Comparison of ENCODE assay signal across 2 cellular contexts in the genomic region with DNA sequence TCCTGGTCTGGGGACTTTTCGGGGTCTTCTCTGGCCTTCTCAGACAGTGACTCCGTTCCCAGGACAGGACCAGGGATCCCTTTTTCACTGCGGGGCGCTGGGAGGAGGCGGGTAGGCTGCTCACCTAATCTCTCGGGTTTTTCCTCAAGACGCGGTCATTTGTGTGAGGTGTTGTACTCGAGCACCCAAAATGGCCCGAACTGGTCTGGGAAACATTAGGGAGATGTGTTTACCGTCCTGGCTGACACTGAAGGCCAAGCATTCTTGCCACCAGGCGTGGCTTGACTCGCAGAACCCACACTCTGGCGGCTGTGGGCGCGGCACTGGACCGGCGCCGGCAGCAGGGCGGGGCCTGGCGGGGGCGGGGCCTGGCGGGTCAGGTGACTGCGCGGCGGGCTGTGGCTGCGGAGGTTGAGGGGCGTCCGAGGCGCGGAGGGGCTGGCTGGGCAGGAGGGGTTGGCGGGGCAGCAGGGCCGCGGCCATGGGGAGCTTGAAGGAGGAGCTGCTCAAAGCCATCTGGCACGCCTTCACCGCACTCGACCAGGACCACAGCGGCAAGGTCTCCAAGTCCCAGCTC.
TF ChIP-seq lines count a peak whose summit lies in the region.

Gene SWAP70, plus strand, starts transcription at position 379 of the 577 bp plus-strand sequence. Its CDS starts 103 bp downstream, at position 482.

TF ChIP-seq in HEK293, 187 proteins besides CTCF, POLR2A, EP300 and RAD21:
- TF ChIP-seq ZBTB10 (tag by site-specific recombination; IDR thresholded peaks at IDR 0.05) (0 out of 2 replicates have a peak, but pooled peaks have one; percentile 21), ZNF335 (tag by site-specific recombination; conservative IDR thresholded peaks at IDR 0.05) (peak; percentile 63; the same call in 1 of the 2 replicates), KLF9 (tag by site-specific recombination; IDR thresholded peaks at IDR 0.05; ENCODE audit: low read depth) (0 out of 2 replicates have a peak, but pooled peaks have one; percentile 29), ZBTB8A (tag by site-specific recombination; IDR thresholded peaks at IDR 0.05) (peak; percentile 86), KLF16 (tag by site-specific recombination; IDR thresholded peaks at IDR 0.05) (0 out of 2 replicates have a peak, but pooled peaks have one; percentile 50), SP3 (tag by site-specific recombination; IDR thresholded peaks at IDR 0.05) (no peak; the same call in 1 of the 2 replicates), PBX3 (CRISPR knock-in tag; IDR thresholded peaks at IDR 0.05) (peak; percentile 70; the same call in 1 of the 2 replicates), GLIS2 (tag by site-specific recombination; IDR thresholded peaks at IDR 0.05) (no peak), ZNF184 (tag by site-specific recombination; IDR thresholded peaks at IDR 0.05) (no peak), PATZ1 (tag by site-specific recombination; IDR thresholded peaks at IDR 0.05) (0 out of 2 replicates have a peak, but pooled peaks have one; percentile 55), ZNF677 (tag by site-specific recombination; IDR thresholded peaks at IDR 0.05) (no peak), PRDM10 (tag by site-specific recombination; IDR thresholded peaks at IDR 0.05) (peak; percentile 35; the same call in 1 of the 2 replicates), ZNF354C (tag by site-specific recombination; IDR thresholded peaks at IDR 0.05; ENCODE audit: borderline replicate concordance, low read depth) (no peak)
- TF ChIP-seq, protein P1, sequence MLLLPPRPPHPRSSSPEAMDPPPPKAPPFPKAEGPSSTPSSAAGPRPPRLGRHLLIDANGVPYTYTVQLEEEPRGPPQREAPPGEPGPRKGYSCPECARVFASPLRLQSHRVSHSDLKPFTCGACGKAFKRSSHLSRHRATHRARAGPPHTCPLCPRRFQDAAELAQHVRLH (tag by site-specific recombination; IDR thresholded peaks at IDR 0.05), result no peak

TF ChIP-seq in GM12878, 131 proteins besides CTCF, POLR2A, EP300 and RAD21 (continued from another document and continues in another):
- TF ChIP-seq CEBPZ (IDR thresholded peaks at IDR 0.05; ENCODE audit: low read depth, low read length), result no peak
- no peak for TF ChIP-seq CEBPB (IDR thresholded peaks at IDR 0.05; ENCODE audit: borderline replicate concordance in 1 of 2, low read depth in 2 of 2, low read length in 2 of 2)
- peak; percentile 86 for TF ChIP-seq PML (IDR thresholded peaks at IDR 0.05; ENCODE audit: low read length)
- TF ChIP-seq BCL11A (IDR thresholded peaks at IDR 0.05; ENCODE audit: low read depth, low read length), result no peak
- TF ChIP-seq YY1 (IDR thresholded peaks at IDR 0.05; ENCODE audit: low read depth, low read length), result 0 out of 2 replicates have a peak, but pooled peaks have one; percentile 15
- TF ChIP-seq, protein P2, sequence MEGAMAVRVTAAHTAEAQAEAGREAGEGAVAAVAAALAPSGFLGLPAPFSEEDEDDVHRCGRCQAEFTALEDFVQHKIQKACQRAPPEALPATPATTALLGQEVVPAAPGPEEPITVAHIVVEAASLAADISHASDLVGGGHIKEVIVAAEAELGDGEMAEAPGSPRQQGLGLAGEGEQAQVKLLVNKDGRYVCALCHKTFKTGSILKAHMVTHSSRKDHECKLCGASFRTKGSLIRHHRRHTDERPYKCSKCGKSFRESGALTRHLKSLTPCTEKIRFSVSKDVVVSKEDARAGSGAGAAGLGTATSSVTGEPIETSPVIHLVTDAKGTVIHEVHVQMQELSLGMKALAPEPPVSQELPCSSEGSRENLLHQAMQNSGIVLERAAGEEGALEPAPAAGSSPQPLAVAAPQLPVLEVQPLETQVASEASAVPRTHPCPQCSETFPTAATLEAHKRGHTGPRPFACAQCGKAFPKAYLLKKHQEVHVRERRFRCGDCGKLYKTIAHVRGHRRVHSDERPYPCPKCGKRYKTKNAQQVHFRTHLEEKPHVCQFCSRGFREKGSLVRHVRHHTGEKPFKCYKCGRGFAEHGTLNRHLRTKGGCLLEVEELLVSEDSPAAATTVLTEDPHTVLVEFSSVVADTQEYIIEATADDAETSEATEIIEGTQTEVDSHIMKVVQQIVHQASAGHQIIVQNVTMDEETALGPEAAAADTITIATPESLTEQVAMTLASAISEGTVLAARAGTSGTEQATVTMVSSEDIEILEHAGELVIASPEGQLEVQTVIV (IDR thresholded peaks at IDR 0.05; ENCODE audit: borderline replicate concordance, partially characterized antibody), result no peak
- no peak; a peak in 1 of 4 replicates for TF ChIP-seq IKZF2 (IDR thresholded peaks at IDR 0.05)
- 0 out of 4 replicates have a peak, but pooled peaks of 1 of the 2 experiments have one; percentile 11 for TF ChIP-seq SRF (IDR thresholded peaks at IDR 0.05; ENCODE audit: low read depth in 2 of 2, low read length in 2 of 2)
- peak; percentile 80 for TF ChIP-seq POLR2AphosphoS5 (IDR thresholded peaks at IDR 0.05; ENCODE audit: low read length)
- TF ChIP-seq ZNF24 (IDR thresholded peaks at IDR 0.05), result no peak
- TF ChIP-seq, protein P3, sequence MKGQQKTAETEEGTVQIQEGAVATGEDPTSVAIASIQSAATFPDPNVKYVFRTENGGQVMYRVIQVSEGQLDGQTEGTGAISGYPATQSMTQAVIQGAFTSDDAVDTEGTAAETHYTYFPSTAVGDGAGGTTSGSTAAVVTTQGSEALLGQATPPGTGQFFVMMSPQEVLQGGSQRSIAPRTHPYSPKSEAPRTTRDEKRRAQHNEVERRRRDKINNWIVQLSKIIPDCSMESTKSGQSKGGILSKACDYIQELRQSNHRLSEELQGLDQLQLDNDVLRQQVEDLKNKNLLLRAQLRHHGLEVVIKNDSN (IDR thresholded peaks at IDR 0.05; ENCODE audit: borderline replicate concordance, extremely low read length, insufficient read depth, low read depth, low read length), result peak; percentile 61
- TF ChIP-seq FOXK2 (IDR thresholded peaks at IDR 0.05), result no peak
- no peak; the same call in 1 of the 2 replicates for TF ChIP-seq RUNX3 (IDR thresholded peaks at IDR 0.05; ENCODE audit: low read length)
- TF ChIP-seq, protein P4, sequence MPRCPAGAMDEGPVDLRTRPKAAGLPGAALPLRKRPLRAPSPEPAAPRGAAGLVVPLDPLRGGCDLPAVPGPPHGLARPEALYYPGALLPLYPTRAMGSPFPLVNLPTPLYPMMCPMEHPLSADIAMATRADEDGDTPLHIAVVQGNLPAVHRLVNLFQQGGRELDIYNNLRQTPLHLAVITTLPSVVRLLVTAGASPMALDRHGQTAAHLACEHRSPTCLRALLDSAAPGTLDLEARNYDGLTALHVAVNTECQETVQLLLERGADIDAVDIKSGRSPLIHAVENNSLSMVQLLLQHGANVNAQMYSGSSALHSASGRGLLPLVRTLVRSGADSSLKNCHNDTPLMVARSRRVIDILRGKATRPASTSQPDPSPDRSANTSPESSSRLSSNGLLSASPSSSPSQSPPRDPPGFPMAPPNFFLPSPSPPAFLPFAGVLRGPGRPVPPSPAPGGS (IDR thresholded peaks at IDR 0.05; ENCODE audit: borderline replicate concordance, insufficient read depth, low read depth, low read length, poor library complexity, severe bottlenecking), result no peak
- TF ChIP-seq, protein P5, sequence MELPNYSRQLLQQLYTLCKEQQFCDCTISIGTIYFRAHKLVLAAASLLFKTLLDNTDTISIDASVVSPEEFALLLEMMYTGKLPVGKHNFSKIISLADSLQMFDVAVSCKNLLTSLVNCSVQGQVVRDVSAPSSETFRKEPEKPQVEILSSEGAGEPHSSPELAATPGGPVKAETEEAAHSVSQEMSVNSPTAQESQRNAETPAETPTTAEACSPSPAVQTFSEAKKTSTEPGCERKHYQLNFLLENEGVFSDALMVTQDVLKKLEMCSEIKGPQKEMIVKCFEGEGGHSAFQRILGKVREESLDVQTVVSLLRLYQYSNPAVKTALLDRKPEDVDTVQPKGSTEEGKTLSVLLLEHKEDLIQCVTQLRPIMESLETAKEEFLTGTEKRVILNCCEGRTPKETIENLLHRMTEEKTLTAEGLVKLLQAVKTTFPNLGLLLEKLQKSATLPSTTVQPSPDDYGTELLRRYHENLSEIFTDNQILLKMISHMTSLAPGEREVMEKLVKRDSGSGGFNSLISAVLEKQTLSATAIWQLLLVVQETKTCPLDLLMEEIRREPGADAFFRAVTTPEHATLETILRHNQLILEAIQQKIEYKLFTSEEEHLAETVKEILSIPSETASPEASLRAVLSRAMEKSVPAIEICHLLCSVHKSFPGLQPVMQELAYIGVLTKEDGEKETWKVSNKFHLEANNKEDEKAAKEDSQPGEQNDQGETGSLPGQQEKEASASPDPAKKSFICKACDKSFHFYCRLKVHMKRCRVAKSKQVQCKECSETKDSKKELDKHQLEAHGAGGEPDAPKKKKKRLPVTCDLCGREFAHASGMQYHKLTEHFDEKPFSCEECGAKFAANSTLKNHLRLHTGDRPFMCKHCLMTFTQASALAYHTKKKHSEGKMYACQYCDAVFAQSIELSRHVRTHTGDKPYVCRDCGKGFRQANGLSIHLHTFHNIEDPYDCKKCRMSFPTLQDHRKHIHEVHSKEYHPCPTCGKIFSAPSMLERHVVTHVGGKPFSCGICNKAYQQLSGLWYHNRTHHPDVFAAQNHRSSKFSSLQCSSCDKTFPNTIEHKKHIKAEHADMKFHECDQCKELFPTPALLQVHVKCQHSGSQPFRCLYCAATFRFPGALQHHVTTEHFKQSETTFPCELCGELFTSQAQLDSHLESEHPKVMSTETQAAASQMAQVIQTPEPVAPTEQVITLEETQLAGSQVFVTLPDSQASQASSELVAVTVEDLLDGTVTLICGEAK (IDR thresholded peaks at IDR 0.05; ENCODE audit: borderline replicate concordance), result no peak
- TF ChIP-seq BACH1 (IDR thresholded peaks at IDR 0.05; ENCODE audit: borderline replicate concordance), result no peak
- no peak for TF ChIP-seq NFYA (IDR thresholded peaks at IDR 0.05; ENCODE audit: borderline replicate concordance, low read depth, low read length)
- no peak for TF ChIP-seq NFXL1 (IDR thresholded peaks at IDR 0.05; ENCODE audit: borderline replicate concordance)
- TF ChIP-seq SKIL (IDR thresholded peaks at IDR 0.05; ENCODE audit: low read depth, poor library complexity, severe bottlenecking), result no peak
- no peak for TF ChIP-seq TBL1XR1 (IDR thresholded peaks at IDR 0.05; ENCODE audit: low read depth, low read length)
- TF ChIP-seq TCF3 (IDR thresholded peaks at IDR 0.05; ENCODE audit: borderline replicate concordance, insufficient read depth, low read depth, low read length), result no peak
- TF ChIP-seq RELB (IDR thresholded peaks at IDR 0.05; ENCODE audit: low read depth), result no peak
- no peak for TF ChIP-seq BRCA1 (IDR thresholded peaks at IDR 0.05; ENCODE audit: low read depth, low read length)
- TF ChIP-seq HDAC2 (IDR thresholded peaks at IDR 0.05), result no peak
- TF ChIP-seq HDGF (IDR thresholded peaks at IDR 0.05), result no peak
- TF ChIP-seq, protein P6, sequence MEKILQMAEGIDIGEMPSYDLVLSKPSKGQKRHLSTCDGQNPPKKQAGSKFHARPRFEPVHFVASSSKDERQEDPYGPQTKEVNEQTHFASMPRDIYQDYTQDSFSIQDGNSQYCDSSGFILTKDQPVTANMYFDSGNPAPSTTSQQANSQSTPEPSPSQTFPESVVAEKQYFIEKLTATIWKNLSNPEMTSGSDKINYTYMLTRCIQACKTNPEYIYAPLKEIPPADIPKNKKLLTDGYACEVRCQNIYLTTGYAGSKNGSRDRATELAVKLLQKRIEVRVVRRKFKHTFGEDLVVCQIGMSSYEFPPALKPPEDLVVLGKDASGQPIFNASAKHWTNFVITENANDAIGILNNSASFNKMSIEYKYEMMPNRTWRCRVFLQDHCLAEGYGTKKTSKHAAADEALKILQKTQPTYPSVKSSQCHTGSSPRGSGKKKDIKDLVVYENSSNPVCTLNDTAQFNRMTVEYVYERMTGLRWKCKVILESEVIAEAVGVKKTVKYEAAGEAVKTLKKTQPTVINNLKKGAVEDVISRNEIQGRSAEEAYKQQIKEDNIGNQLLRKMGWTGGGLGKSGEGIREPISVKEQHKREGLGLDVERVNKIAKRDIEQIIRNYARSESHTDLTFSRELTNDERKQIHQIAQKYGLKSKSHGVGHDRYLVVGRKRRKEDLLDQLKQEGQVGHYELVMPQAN (conservative IDR thresholded peaks at IDR 0.05), result no peak
- 0 out of 2 replicates have a peak, but pooled peaks have one; percentile 26 for TF ChIP-seq MXI1 (IDR thresholded peaks at IDR 0.05; ENCODE audit: low read depth, low read length)
